ENCODE assay signal across 20 cellular contexts in genomic region chr6:112571886-112572285, GRCh38.
DNase-seq lines count a peak whose midpoint lies in the region; ATAC-seq and TF ChIP-seq lines count a peak whose summit lies in the region.
"Had no signal": no experiment of that assay in that cellular context is flagged by ENCODE, and none has a peak within 500 bp of the region (broad histone marks: within the 10 kb centered on the region; RNA-seq: fewer than 3 reads in every experiment).

No MANE protein-coding gene starts in this region.

- DNase-seq in AG04449 (ENCODE audit: low read depth, low spot score) (peak; percentile 75), LHCN-M2 (ENCODE audit: low read depth) (peak; percentile 18), medulla oblongata (ENCODE audit: extremely low spot score) (peak; percentile 54), transverse colon (no peak)
- no peak for DNase-seq in activated CD4-positive, alpha-beta T cell treated with anti-CD3 and anti-CD28 coated beads, Interleukin-2, amount 10 ng/mL, durations not matched to agents 24 days and 14 days
- no peak for DNase-seq in activated naive CD4-positive, alpha-beta T cell treated with anti-CD3 and anti-CD28 coated beads, Interleukin-2, amount 50 U/mL, for 72 hours (ENCODE audit: low spot score in 2 of 2)
- DNase-seq: activated CD4-positive, alpha-beta T cell treated with anti-CD3 and anti-CD28 coated beads for 48 hours; activated T-cell treated with anti-CD3 and anti-CD28 coated beads for 4 hours; COR-L47; glutamatergic neuron; NCI-H1436; NCI-H2227 treated with DMSO at 0.1 percent for 48 hours; occipital lobe; SHP77 treated with DMSO at 0.1 percent for 48 hours; stimulated activated CD4-positive, alpha-beta T cell treated with anti-CD3 and anti-CD28 coated beads, Interleukin-4, amount 100 ng/mL, for 4 hours had no signal

- no peaks in the 10 kb centered on the region for H3K9me3 Mint-ChIP-seq in activated CD4-positive, alpha-beta T cell treated with anti-CD3 and anti-CD28 coated beads, Interleukin-2, amount 10 ng/mL, durations not matched to agents 24 days and 14 days
- no peaks in the 10 kb centered on the region for H3K9me3 Mint-ChIP-seq in activated naive CD4-positive, alpha-beta T cell treated with anti-CD3 and anti-CD28 coated beads, Interleukin-2, amount 50 U/mL, for 72 hours
- H3K9me3 Mint-ChIP-seq: activated naive CD4-positive, alpha-beta T cell treated with anti-CD3 and anti-CD28 coated beads, Interleukin-2, amount 50 U/mL, for 24 hours; type B pancreatic cell had no signal

- intact Hi-C loops in activated CD4-positive, alpha-beta T cell treated with anti-CD3 and anti-CD28 coated beads, Interleukin-2, amount 10 ng/mL, durations not matched to agents 24 days and 14 days (cut with micrococcal nuclease): no loop called here
- intact Hi-C loops in transverse colon (cut with DNase I; ENCODE audit: low total_unique reads): no loop called here

- WGBS in transverse colon (ENCODE audit: low coverage in 1 of 2), 2 donors: 68 to 76% methylated on average over 2 of the region's 2 CpGs

- H3K4me1 ChIP-seq in transverse colon: peaks cover 0 to 13% (median 0%) of the 10 kb centered on the region in 4 donors

- no peaks in the 10 kb centered on the region for H3K27me3 Mint-ChIP-seq in activated CD4-positive, alpha-beta T cell treated with anti-CD3 and anti-CD28 coated beads, Interleukin-2, amount 10 ng/mL, durations not matched to agents 24 days and 14 days
- H3K27me3 Mint-ChIP-seq: activated naive CD4-positive, alpha-beta T cell treated with anti-CD3 and anti-CD28 coated beads, Interleukin-2, amount 50 U/mL, for 24 hours; type B pancreatic cell had no signal

- H3K4me1 Mint-ChIP-seq in activated CD4-positive, alpha-beta T cell treated with anti-CD3 and anti-CD28 coated beads, Interleukin-2, amount 10 ng/mL, durations not matched to agents 24 days and 14 days: no peaks in the 10 kb centered on the region
- H3K4me1 Mint-ChIP-seq: activated naive CD4-positive, alpha-beta T cell treated with anti-CD3 and anti-CD28 coated beads, Interleukin-2, amount 50 U/mL, for 24 hours had no signal

- TF ChIP-seq CTCF in AG04449 (IDR thresholded peaks at IDR 0.05; ENCODE audit: insufficient read depth, low read length, missing control alignments) (no peak), transverse colon (IDR thresholded peaks at IDR 0.05) (no peak)

- peak overlapping the region; percentile 55 for H3K27ac ChIP-seq in cingulate gyrus (ENCODE audit: low read depth, low read length)
- no peak overlapping the region for H3K27ac ChIP-seq in transverse colon
- H3K27ac ChIP-seq: KMS-11 had no signal

- no peaks in the 10 kb centered on the region for H3K9me3 ChIP-seq in transverse colon

- ATAC-seq in HG02885 (IDR thresholded peaks at IDR 0.05; ENCODE audit: poor library complexity, unreplicated experiment): no peak
- no peak for ATAC-seq in activated naive CD4-positive, alpha-beta T cell treated with anti-CD3 and anti-CD28 coated beads, Interleukin-2, amount 50 U/mL, for 72 hours

- TF ChIP-seq EP300 in transverse colon (IDR thresholded peaks at IDR 0.05; ENCODE audit: low read depth): no peak

- TF ChIP-seq POLR2A in transverse colon (IDR thresholded peaks at IDR 0.05): no peak

- POLR2A ChIA-PET in AG04449 (lab: Yijun Ruan, JAX): no interaction called here

- no peaks in the 10 kb centered on the region for H3K36me3 Mint-ChIP-seq in activated CD4-positive, alpha-beta T cell treated with anti-CD3 and anti-CD28 coated beads, Interleukin-2, amount 10 ng/mL, durations not matched to agents 24 days and 14 days (ENCODE audit: low read depth)
- no peaks in the 10 kb centered on the region for H3K36me3 Mint-ChIP-seq in activated naive CD4-positive, alpha-beta T cell treated with anti-CD3 and anti-CD28 coated beads, Interleukin-2, amount 50 U/mL, for 72 hours
- H3K36me3 Mint-ChIP-seq: activated naive CD4-positive, alpha-beta T cell treated with anti-CD3 and anti-CD28 coated beads, Interleukin-2, amount 50 U/mL, for 24 hours; type B pancreatic cell had no signal

- no peak overlapping the region for H3K4me3 Mint-ChIP-seq in activated CD4-positive, alpha-beta T cell treated with anti-CD3 and anti-CD28 coated beads, Interleukin-2, amount 10 ng/mL, durations not matched to agents 24 days and 14 days
- H3K4me3 Mint-ChIP-seq: activated naive CD4-positive, alpha-beta T cell treated with anti-CD3 and anti-CD28 coated beads, Interleukin-2, amount 50 U/mL, for 24 hours; type B pancreatic cell had no signal

- H3K27ac Mint-ChIP-seq in activated CD4-positive, alpha-beta T cell treated with anti-CD3 and anti-CD28 coated beads, Interleukin-2, amount 10 ng/mL, durations not matched to agents 24 days and 14 days: no peak overlapping the region
- no peak overlapping the region for H3K27ac Mint-ChIP-seq in activated naive CD4-positive, alpha-beta T cell treated with anti-CD3 and anti-CD28 coated beads, Interleukin-2, amount 50 U/mL, for 72 hours
- H3K27ac Mint-ChIP-seq: activated naive CD4-positive, alpha-beta T cell treated with anti-CD3 and anti-CD28 coated beads, Interleukin-2, amount 50 U/mL, for 24 hours; type B pancreatic cell had no signal

- CTCF ChIA-PET in AG04449 (lab: Yijun Ruan, JAX): no interaction called here

- H3K36me3 ChIP-seq in transverse colon: no peaks in the 10 kb centered on the region

- no peaks in the 10 kb centered on the region for H3K27me3 ChIP-seq in transverse colon

- H3K4me3 ChIP-seq in AG04449 (ENCODE audit: low read depth, low read length) (no peak overlapping the region), transverse colon (no peak overlapping the region)

- in situ Hi-C loops in transverse colon (cut with MboI; ENCODE audit: low pct_ligation_motif_present in 1 of 4, low pct_unique_long_range_greater_than_20kb in 1 of 4, low sequenced_read_pairs in 3 of 4): no loop called here

Comparison
In these comparisons a context has a peak if more than half of its experiments do, and no peak if none do; other contexts are left out.
1. DNase-seq: peak in AG04449 (single experiment), LHCN-M2 (single experiment) and medulla oblongata (single experiment); none in activated CD4-positive, alpha-beta T cell treated with anti-CD3 and anti-CD28 coated beads, Interleukin-2, amount 10 ng/mL, durations not matched to agents 24 days and 14 days (single experiment), activated naive CD4-positive, alpha-beta T cell treated with anti-CD3 and anti-CD28 coated beads, Interleukin-2, amount 50 U/mL, for 72 hours (0 of 2) and transverse colon (single experiment).